In the genomic region with DNA sequence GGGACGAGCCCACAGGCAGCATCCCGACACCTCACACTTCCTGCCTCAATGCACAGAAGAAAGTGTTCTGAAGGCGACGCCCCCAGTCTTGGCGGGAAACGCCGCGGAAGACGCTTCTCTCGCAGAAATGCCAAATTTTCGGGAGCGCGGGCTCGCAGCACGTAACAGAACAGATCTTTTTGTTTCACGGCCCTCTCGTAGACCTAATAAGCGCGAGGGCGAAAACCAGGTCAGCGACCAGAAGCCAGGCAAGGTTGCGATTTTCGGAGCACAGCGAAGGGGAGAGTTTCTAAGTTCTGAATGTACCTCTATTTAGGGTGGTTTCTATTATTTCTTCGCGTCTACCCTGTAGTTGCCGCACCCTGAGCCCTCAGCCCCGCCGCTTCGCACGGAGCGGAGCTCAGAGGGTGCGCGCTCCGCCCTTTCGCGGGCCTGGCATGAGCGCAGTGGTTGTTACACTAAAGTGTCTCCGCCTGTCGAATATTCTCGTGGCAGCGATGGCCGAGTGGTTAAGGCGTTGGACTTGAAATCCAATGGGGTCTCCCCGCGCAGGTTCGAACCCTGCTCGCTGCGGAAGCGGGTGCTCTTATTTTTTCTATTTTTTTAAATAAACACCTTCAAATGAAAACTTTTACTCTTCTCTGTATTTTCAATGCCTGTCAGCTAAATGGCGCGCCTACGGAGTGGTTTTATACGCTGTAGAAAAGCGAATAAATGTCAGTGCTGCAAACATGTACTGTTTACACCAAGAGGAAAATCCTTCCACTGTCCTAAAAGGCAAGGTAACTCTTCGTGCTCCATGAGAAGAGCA, we compare ENCODE assay signal across 8 cellular contexts.
DNase-seq lines count a peak whose midpoint lies in the region; ATAC-seq and TF ChIP-seq lines count a peak whose summit lies in the region.

No MANE protein-coding gene starts in this region.

- H2AFZ ChIP-seq in SU-DHL-6 (ENCODE audit: low read depth, low read length, severe bottlenecking) (peak overlapping the region; percentile 83), parathyroid adenoma (peak overlapping the region; percentile 99)

- H3K79me2 ChIP-seq in SU-DHL-6 (ENCODE audit: insufficient read depth, low read length) (no peaks in the 10 kb centered on the region), parathyroid adenoma (no peaks in the 10 kb centered on the region)

- H3K27me3 ChIP-seq in SU-DHL-6 (ENCODE audit: low read length): no peaks in the 10 kb centered on the region
- H3K27me3 ChIP-seq in adipocyte (replicated peaks; ENCODE audit: control insufficient read depth, insufficient read depth, low read length): no peaks in the 10 kb centered on the region
- no peaks in the 10 kb centered on the region for H3K27me3 ChIP-seq in parathyroid adenoma (ENCODE audit: control insufficient read depth, insufficient read depth, low read length)
- H3K27me3 ChIP-seq in tibial nerve: no peaks in the 10 kb centered on the region

- 0 to 1% methylated on average over 56 of the region's 56 CpGs for WGBS in tibial nerve, 2 donors

- H3K4me1 ChIP-seq in adipocyte (ENCODE audit: control insufficient read depth, insufficient read depth, low read length): peaks cover 5% of the 10 kb centered on the region
- no peaks in the 10 kb centered on the region for H3K4me1 ChIP-seq in parathyroid adenoma
- peaks cover 0 to 7% (median 3%) of the 10 kb centered on the region in 4 donors for H3K4me1 ChIP-seq in tibial nerve

- intact Hi-C loops in cardiac septum (cut with DNase I): loop anchor here (5.0 kb wide), 2 partner anchors 67 to 97 kb away; partner anchors contain the start of gene CTNNA3

- H3K9me3 ChIP-seq in SU-DHL-6 (ENCODE audit: insufficient read depth, low read length): no peaks in the 10 kb centered on the region
- no peaks in the 10 kb centered on the region for H3K9me3 ChIP-seq in adipocyte (ENCODE audit: control insufficient read depth, low read length)
- no peaks in the 10 kb centered on the region for H3K9me3 ChIP-seq in parathyroid adenoma (ENCODE audit: control insufficient read depth, low read length)
- no peaks in the 10 kb centered on the region for H3K9me3 ChIP-seq in tibial nerve

- H3K27ac ChIP-seq in SU-DHL-6 (ENCODE audit: low read depth, low read length): peak overlapping the region; percentile 94
- H3K27ac ChIP-seq in parathyroid adenoma: peak overlapping the region; percentile 86
- peak overlapping the region; percentile 93 to 100 (median 97) for H3K27ac ChIP-seq in tibial nerve

- H3K9ac ChIP-seq in SU-DHL-6 (ENCODE audit: low read length) (peak overlapping the region; percentile 74), adipocyte (ENCODE audit: low read length) (peak overlapping the region; percentile 89), parathyroid adenoma (peak overlapping the region; percentile 38)

- no peak for TF ChIP-seq CTCF in GM10266 (IDR thresholded peaks at IDR 0.05; ENCODE audit: control insufficient read depth, insufficient read depth, low read depth, missing control alignments)
- TF ChIP-seq CTCF in SU-DHL-6 (IDR thresholded peaks at IDR 0.05; ENCODE audit: insufficient read depth, low read length, poor library complexity, severe bottlenecking): no peak
- TF ChIP-seq CTCF in parathyroid adenoma (IDR thresholded peaks at IDR 0.05): no peak
- peak in 2 of 5 experiments; percentile 23 to 44 for TF ChIP-seq CTCF in tibial nerve (IDR thresholded peaks at IDR 0.05)

- H3K36me3 ChIP-seq in SU-DHL-6 (ENCODE audit: low read length): no peaks in the 10 kb centered on the region
- no peaks in the 10 kb centered on the region for H3K36me3 ChIP-seq in adipocyte (ENCODE audit: control insufficient read depth, insufficient read depth, low read length, severe bottlenecking)
- no peaks in the 10 kb centered on the region for H3K36me3 ChIP-seq in parathyroid adenoma (ENCODE audit: control insufficient read depth, insufficient read depth, low read length)
- H3K36me3 ChIP-seq in tibial nerve: no peaks in the 10 kb centered on the region

- DNase-seq in GM10266 (ENCODE audit: extremely low spot score): peak; percentile 68
- DNase-seq in NCI-H1417 (lab: John Stamatoyannopoulos, UW): peak; percentile 88 to 96 (median 92)
- peak; percentile 94 for DNase-seq in adipocyte (ENCODE audit: low read depth)
- DNase-seq in cardiac septum (ENCODE audit: low spot score): peak; percentile 94
- peak; percentile 98 to 100 for DNase-seq in tibial nerve (ENCODE audit: low spot score in 2 of 2)

- TF ChIP-seq EP300 in tibial nerve (IDR thresholded peaks at IDR 0.05): peak; percentile 24 to 83

- H3K9me2 ChIP-seq in SU-DHL-6 (replicated peaks; ENCODE audit: insufficient read depth, low read length): no peaks in the 10 kb centered on the region

- peaks cover 8% of the 10 kb centered on the region; the same call in 1 of the 2 replicates for H3F3A ChIP-seq in SU-DHL-6 (ENCODE audit: insufficient read depth)

- H3K4me3 ChIP-seq in SU-DHL-6 (ENCODE audit: insufficient read depth, low read length, poor library complexity, severe bottlenecking): peak overlapping the region; percentile 67
- H3K4me3 ChIP-seq in adipocyte (ENCODE audit: low read length): peak overlapping the region; percentile 97
- H3K4me3 ChIP-seq in parathyroid adenoma (ENCODE audit: low read depth, low read length): peak overlapping the region; percentile 91
- H3K4me3 ChIP-seq in tibial nerve: peak overlapping the region; percentile 63 to 94 (median 85)

- peak; percentile 86 for ATAC-seq in HG02763 (IDR thresholded peaks at IDR 0.05; ENCODE audit: unreplicated experiment)

- TF ChIP-seq POLR2A in tibial nerve (IDR thresholded peaks at IDR 0.05): no peak

- H3K4me2 ChIP-seq in SU-DHL-6 (ENCODE audit: low read depth, low read length, poor library complexity, severe bottlenecking) (peak overlapping the region; percentile 74), parathyroid adenoma (ENCODE audit: low read length) (peak overlapping the region; percentile 88)

- H4K20me1 ChIP-seq in SU-DHL-6 (ENCODE audit: low read depth, low read length): no peaks in the 10 kb centered on the region

Comparison
In these comparisons a context has a peak if more than half of its experiments do, and no peak if none do; other contexts are left out.
1. Peak in every context shown above with its lines: DNase-seq, ATAC-seq, H3K4me3 ChIP-seq and H3K27ac ChIP-seq.
2. H3K9ac ChIP-seq: peak in every context shown above with its lines; median percentile 89 in adipocyte; 74 in SU-DHL-6; 38 in parathyroid adenoma.